Comparison of ENCODE assay signal across 8 cellular contexts in genomic region chr19:49580264-49581006, GRCh38. TPM values are rescaled to one million over a fixed set of nuclear protein-coding genes. Genes with fewer than 3 reads are reported as not detected.
DNase-seq lines count a peak whose midpoint lies in the region; ATAC-seq and TF ChIP-seq lines count a peak whose summit lies in the region.

Gene NOSIP, minus strand, starts transcription at chr19:49580556. Its CDS starts 19,865 bp downstream, at chr19:49560691.

- H3K4me3 ChIP-seq in trophoblast cell (ENCODE audit: low read depth, low read length), result peak within 1 kb of the TSS; percentile 82
- peak within 1 kb of the TSS; percentile 42 to 74 (median 54) for H3K4me3 ChIP-seq in tibial nerve

- H3K36me3 ChIP-seq in trophoblast cell (ENCODE audit: control insufficient read depth in 1 of 2, insufficient read depth in 2 of 2, low read length in 2 of 2), result peaks cover 6% of the 10 kb centered on the region in 2 experiments
- peaks cover 0 to 11% (median 4%) of the 10 kb centered on the region in 3 donors for H3K36me3 ChIP-seq in tibial nerve

- TF ChIP-seq EP300 in tibial nerve (IDR thresholded peaks at IDR 0.05), result peak; percentile 96 to 97

- intact Hi-C loops in Right ventricle myocardium superior (cut with DNase I), result no loop called here

- H3K79me1 ChIP-seq in trophoblast cell (ENCODE audit: low read length), result peaks cover 11% of the 10 kb centered on the region

- peak within 1 kb of the TSS; percentile 84 for H3K4ac ChIP-seq in trophoblast cell (ENCODE audit: low read depth, low read length)

- peak within 1 kb of the TSS; percentile 90 for H3K9ac ChIP-seq in trophoblast cell (ENCODE audit: low read length)

- no peak within 1 kb of the TSS for H3K23ac ChIP-seq in trophoblast cell (ENCODE audit: low read length)

- TF ChIP-seq CTCF in GM10266 (IDR thresholded peaks at IDR 0.05; ENCODE audit: control insufficient read depth, insufficient read depth, low read depth, missing control alignments) (no peak), tibial nerve (IDR thresholded peaks at IDR 0.05) (peak in 1 of 5 experiments; percentile 50)

- no peaks in the 10 kb centered on the region for H3K9me3 ChIP-seq in trophoblast cell (ENCODE audit: insufficient read depth, low read depth, low read length)
- H3K9me3 ChIP-seq in tibial nerve, result no peaks in the 10 kb centered on the region

- H4K91ac ChIP-seq in trophoblast cell (ENCODE audit: low read depth, low read length), result peak within 1 kb of the TSS; percentile 67

- H3K27me3 ChIP-seq in trophoblast cell (ENCODE audit: insufficient read depth, low read length) (no peaks in the 10 kb centered on the region), tibial nerve (no peaks in the 10 kb centered on the region)

- peaks cover 28% of the 10 kb centered on the region for H3K4me1 Mint-ChIP-seq in activated naive CD8-positive, alpha-beta T cell treated with anti-CD3 and anti-CD28 coated beads, Interleukin-2, amount 50 U/mL, for 24 hours

- no peaks in the 10 kb centered on the region for H3K27me3 Mint-ChIP-seq in activated naive CD8-positive, alpha-beta T cell treated with anti-CD3 and anti-CD28 coated beads, Interleukin-2, amount 50 U/mL, for 24 hours

- H3K27ac ChIP-seq in trophoblast cell (ENCODE audit: low read depth, low read length), result peak within 1 kb of the TSS; percentile 40
- H3K27ac ChIP-seq in tibial nerve, result peak within 1 kb of the TSS; percentile 21 to 88 (median 67)

- peak within 1 kb of the TSS; percentile 88 for H2AK5ac ChIP-seq in trophoblast cell (ENCODE audit: low read length)

- H2BK5ac ChIP-seq in trophoblast cell (ENCODE audit: low read depth, low read length, poor library complexity), result peak within 1 kb of the TSS; percentile 21

- WGBS in trophoblast cell (ENCODE audit: extremely low coverage, insufficient coverage, insufficient read length), result no CpG with 5 or more reads among the region's 31 CpGs
- WGBS in tibial nerve, 2 donors, result 2 to 3% methylated on average over 30 to 31 of the region's 31 CpGs

- TF ChIP-seq POLR2A in tibial nerve (IDR thresholded peaks at IDR 0.05), result peak; percentile 58 to 86

- ATAC-seq in HG02678 (IDR thresholded peaks at IDR 0.05; ENCODE audit: unreplicated experiment), result peak; percentile 93
- peak; percentile 99 for ATAC-seq in activated naive CD8-positive, alpha-beta T cell treated with anti-CD3 and anti-CD28 coated beads, Interleukin-2, amount 50 U/mL, for 24 hours
- peak; percentile 98 for ATAC-seq in Right ventricle myocardium superior (ENCODE audit: poor library complexity)

- peak within 1 kb of the TSS; percentile 75 for H2AFZ ChIP-seq in trophoblast cell (ENCODE audit: insufficient read depth, low read length, poor library complexity)

- H2BK12ac ChIP-seq in trophoblast cell (ENCODE audit: low read length), result peak within 1 kb of the TSS; percentile 54

- no peaks in the 10 kb centered on the region for H3K9me3 Mint-ChIP-seq in activated naive CD8-positive, alpha-beta T cell treated with anti-CD3 and anti-CD28 coated beads, Interleukin-2, amount 50 U/mL, for 24 hours

- H4K12ac ChIP-seq in trophoblast cell (ENCODE audit: low read depth, low read length), result peak within 1 kb of the TSS; percentile 80

- H3K4me1 ChIP-seq in trophoblast cell (ENCODE audit: control insufficient read depth in 1 of 2, insufficient read depth in 2 of 2, low read length in 2 of 2) (peaks cover 0 to 11% of the 10 kb centered on the region in 2 experiments), tibial nerve (peaks cover 0 to 38% (median 11%) of the 10 kb centered on the region in 4 donors)

- peak within 1 kb of the TSS; percentile 90 for H3K4me2 ChIP-seq in trophoblast cell (ENCODE audit: low read length)

- H3K14ac ChIP-seq in trophoblast cell (ENCODE audit: low read length), result peak within 1 kb of the TSS; percentile 77

- H4K8ac ChIP-seq in trophoblast cell (ENCODE audit: low read depth, low read length), result peak within 1 kb of the TSS; percentile 84

- peak; percentile 88 for DNase-seq in GM10266 (ENCODE audit: extremely low spot score)
- peak; percentile 88 for DNase-seq in NCI-H1417 treated with DMSO at 0.1 percent for 48 hours (lab: John Stamatoyannopoulos, UW)
- peak; percentile 94 for DNase-seq in T follicular helper cell (ENCODE audit: low read depth)
- peak; percentile 97 for DNase-seq in activated naive CD8-positive, alpha-beta T cell treated with anti-CD3 and anti-CD28 coated beads, Interleukin-2, amount 50 U/mL, for 24 hours
- peak; percentile 96 for DNase-seq in Right ventricle myocardium superior
- DNase-seq in trophoblast cell, result peak; percentile 95 to 98
- peak; percentile 87 to 94 for DNase-seq in tibial nerve (ENCODE audit: low spot score in 2 of 2)

- H3K18ac ChIP-seq in trophoblast cell (ENCODE audit: low read length), result peak within 1 kb of the TSS; percentile 25

- H2BK120ac ChIP-seq in trophoblast cell (ENCODE audit: insufficient read depth, low read length, poor library complexity), result peak within 1 kb of the TSS; percentile 2

- peak within 1 kb of the TSS; percentile 97 for H3K27ac Mint-ChIP-seq in activated naive CD8-positive, alpha-beta T cell treated with anti-CD3 and anti-CD28 coated beads, Interleukin-2, amount 50 U/mL, for 24 hours

- peak within 1 kb of the TSS; percentile 98 for H3K4me3 Mint-ChIP-seq in activated naive CD8-positive, alpha-beta T cell treated with anti-CD3 and anti-CD28 coated beads, Interleukin-2, amount 50 U/mL, for 24 hours

- peaks cover 6% of the 10 kb centered on the region for H3K79me2 ChIP-seq in trophoblast cell (ENCODE audit: control insufficient read depth, insufficient read depth, low read length, poor library complexity)

- peaks cover 2% of the 10 kb centered on the region for H3K36me3 Mint-ChIP-seq in activated naive CD8-positive, alpha-beta T cell treated with anti-CD3 and anti-CD28 coated beads, Interleukin-2, amount 50 U/mL, for 24 hours (ENCODE audit: low read depth)

RNA-seq across cellular contexts. Expression of gene NOSIP, which starts in this region (rescaled TPM):
- 45.5 TPM for total RNA-seq in Right ventricle myocardium superior
- 47.8 and 53.3 TPM in 2 replicates for polyA plus RNA-seq in trophoblast cell (2013)
- 10 to 100 TPM; 43.0 to 83.1 (median 71.9) TPM for total RNA-seq in tibial nerve

Comparison
In these comparisons a context has a peak if more than half of its experiments do, and no peak if none do; other contexts are left out.
1. Peak in every context shown above with its lines: DNase-seq, ATAC-seq, H3K4me3 ChIP-seq and H3K27ac ChIP-seq.